16 cellular contexts compared by ENCODE assay signal in genomic region chr15:68654786-68655560, GRCh38.
"Had no signal": no experiment of that assay in that cellular context is flagged by ENCODE, and none has a peak within 500 bp of the region (broad histone marks: within the 10 kb centered on the region; RNA-seq: fewer than 3 reads in every experiment).

No MANE protein-coding gene starts in this region.

- H3K36me3 ChIP-seq: left lung, suprapubic skin had no signal

- H3K27ac Mint-ChIP-seq: activated naive CD8-positive, alpha-beta T cell treated with anti-CD3 and anti-CD28 coated beads, Interleukin-2, amount 50 U/mL, for 24 hours; activated T-helper 1 cell treated with anti-CD3 and anti-CD28 coated beads, Interleukin-12 subunit alpha, Interleukin-12 subunit beta, Interleukin-2, Interleukin-4 antibody, amounts not matched to agents 30 ng/mL and 10 ng/mL and 1 ng/mL, durations not matched to agents 14 hours and 24 hours and 36 hours; nephron progenitor cell; progenitor cell of endocrine pancreas; stimulated activated naive CD8-positive, alpha-beta T cell treated with anti-CD3 and anti-CD28 coated beads, Interleukin-15, Interleukin-2, amounts not matched to agents 100 ng/mL and 50 ng/mL, for 24 hours; T-helper 1 cell treated with Interleukin-12 subunit alpha and Interleukin-12 subunit beta and Interleukin-4 antibody, amounts not matched to agents 30 μg/mL and 1 μg/mL, for 36 hours; type B pancreatic cell had no signal

- H3K4me1 ChIP-seq: left lung had no signal

- H3K36me3 Mint-ChIP-seq: type B pancreatic cell had no signal

- ATAC-seq: activated naive CD8-positive, alpha-beta T cell treated with anti-CD3 and anti-CD28 coated beads, Interleukin-2, amount 50 U/mL, for 24 hours; foreskin keratinocyte; left lung had no signal

- H3K9me3 ChIP-seq: left lung, suprapubic skin had no signal

- H3K27ac ChIP-seq: foreskin keratinocyte, left lung, suprapubic skin, VCaP had no signal

- FAIRE-seq: keratinocyte had no signal

- H3K4me3 ChIP-seq: left lung, suprapubic skin had no signal

- H3K4me3 Mint-ChIP-seq: activated naive CD8-positive, alpha-beta T cell treated with anti-CD3 and anti-CD28 coated beads, Interleukin-2, amount 50 U/mL, for 24 hours; activated T-helper 1 cell treated with anti-CD3 and anti-CD28 coated beads, Interleukin-12 subunit alpha, Interleukin-12 subunit beta, Interleukin-2, Interleukin-4 antibody, amounts not matched to agents 30 ng/mL and 10 ng/mL and 1 ng/mL, durations not matched to agents 14 hours and 24 hours and 36 hours; nephron progenitor cell; stimulated activated naive CD8-positive, alpha-beta T cell treated with anti-CD3 and anti-CD28 coated beads, Interleukin-15, Interleukin-2, amounts not matched to agents 100 ng/mL and 50 ng/mL, for 24 hours; T-helper 1 cell treated with Interleukin-12 subunit alpha and Interleukin-12 subunit beta and Interleukin-4 antibody, amounts not matched to agents 30 μg/mL and 1 μg/mL, for 36 hours; type B pancreatic cell had no signal

- H3K27me3 ChIP-seq: foreskin keratinocyte, left lung, suprapubic skin had no signal

- H3K27me3 Mint-ChIP-seq: activated naive CD8-positive, alpha-beta T cell treated with anti-CD3 and anti-CD28 coated beads, Interleukin-2, amount 50 U/mL, for 24 hours had no signal

- DNase-seq: activated CD4-positive, alpha-beta T cell treated with anti-CD3 and anti-CD28 coated beads for 1 hour; activated naive CD4-positive, alpha-beta T cell; activated naive CD8-positive, alpha-beta T cell treated with anti-CD3 and anti-CD28 coated beads, Interleukin-2, amount 50 U/mL, for 24 hours; cerebellar nuclear complex; foreskin keratinocyte; left lung; midbrain; nephron progenitor cell had no signal

- H3K9me3 Mint-ChIP-seq: activated naive CD8-positive, alpha-beta T cell treated with anti-CD3 and anti-CD28 coated beads, Interleukin-2, amount 50 U/mL, for 24 hours; activated T-helper 1 cell treated with anti-CD3 and anti-CD28 coated beads, Interleukin-12 subunit alpha, Interleukin-12 subunit beta, Interleukin-2, Interleukin-4 antibody, amounts not matched to agents 30 ng/mL and 10 ng/mL and 1 ng/mL, durations not matched to agents 14 hours and 24 hours and 36 hours; nephron progenitor cell; stimulated activated naive CD8-positive, alpha-beta T cell treated with anti-CD3 and anti-CD28 coated beads, Interleukin-15, Interleukin-2, amounts not matched to agents 100 ng/mL and 50 ng/mL, for 24 hours; T-helper 1 cell treated with Interleukin-12 subunit alpha and Interleukin-12 subunit beta and Interleukin-4 antibody, amounts not matched to agents 30 μg/mL and 1 μg/mL, for 36 hours; type B pancreatic cell had no signal

- H3K4me1 Mint-ChIP-seq: activated naive CD8-positive, alpha-beta T cell treated with anti-CD3 and anti-CD28 coated beads, Interleukin-2, amount 50 U/mL, for 24 hours had no signal
